ENCODE assay signal across 8 cellular contexts in genomic region chr7:87151701-87152111, GRCh38. TPM values are rescaled to one million over a fixed set of nuclear protein-coding genes. Genes with fewer than 3 reads are reported as not detected.
DNase-seq lines count a peak whose midpoint lies in the region; ATAC-seq and TF ChIP-seq lines count a peak whose summit lies in the region.

No MANE protein-coding gene starts in this region.

- peaks cover 15 to 21% of the 10 kb centered on the region in 2 experiments for H3K36me3 ChIP-seq in SK-N-SH (replicated peaks in 1 of 2; ENCODE audit: control insufficient read depth in 1 of 2, insufficient read depth in 2 of 2, low read length in 1 of 2)

- H3K27ac ChIP-seq in SK-N-SH (ENCODE audit: low read depth in 2 of 2, low read length in 1 of 2) (peak overlapping the region; percentile 96 to 99), skin epidermis (peak overlapping the region; percentile 52 to 99 (median 98))

- no peaks in the 10 kb centered on the region for H3K9me2 ChIP-seq in SK-N-SH

- peak overlapping the region; percentile 95 for H3K27ac Mint-ChIP-seq in activated CD4-positive, alpha-beta T cell treated with anti-CD3 and anti-CD28 coated beads, Interleukin-2, amount 10 ng/mL, durations not matched to agents 7 days and 5 days

- peaks cover 25% of the 10 kb centered on the region for H3F3A ChIP-seq in SK-N-SH (replicated peaks; ENCODE audit: insufficient read depth)

- H3K79me2 ChIP-seq in SK-N-SH (ENCODE audit: insufficient read depth): peaks cover 39% of the 10 kb centered on the region

- peak overlapping the region; percentile 87 for H2AFZ ChIP-seq in SK-N-SH (ENCODE audit: low read depth)

- peak overlapping the region; percentile 86 for H3K4me3 Mint-ChIP-seq in activated CD4-positive, alpha-beta T cell treated with anti-CD3 and anti-CD28 coated beads, Interleukin-2, amount 10 ng/mL, durations not matched to agents 7 days and 5 days

- ATAC-seq in HG02973 (IDR thresholded peaks at IDR 0.05; ENCODE audit: unreplicated experiment): peak; percentile 4

- DNase-seq in activated CD4-positive, alpha-beta T cell treated with anti-CD3 and anti-CD28 coated beads, Interleukin-2, amount 10 ng/mL, durations not matched to agents 7 days and 5 days: no peak
- DNase-seq in activated CD4-positive, alpha-beta T cell treated with anti-CD3 and anti-CD28 coated beads for 1 hour: no peak
- DNase-seq in SK-N-SH (no peak), foreskin fibroblast (no peak), NCI-H187 treated with DMSO at 0.1 percent for 48 hours (lab: John Stamatoyannopoulos, UW) (no peak)
- DNase-seq in activated effector memory CD4-positive, alpha-beta T cell treated with Interleukin-2 at 50 U/mL for 16 hours: no peak

- peaks cover 40% of the 10 kb centered on the region for H3K4me1 Mint-ChIP-seq in activated CD4-positive, alpha-beta T cell treated with anti-CD3 and anti-CD28 coated beads, Interleukin-2, amount 10 ng/mL, durations not matched to agents 7 days and 5 days

- no peaks in the 10 kb centered on the region for H3K9me3 ChIP-seq in SK-N-SH

- peaks cover 32% of the 10 kb centered on the region for H4K20me1 ChIP-seq in SK-N-SH (ENCODE audit: insufficient read depth)

- CTCF ChIA-PET in activated CD4-positive, alpha-beta T cell treated with anti-CD3 and anti-CD28 coated beads, Interleukin-2, amount 10 ng/mL, durations not matched to agents 7 days and 5 days (lab: Charles Lee): interaction anchor here (0.9 to 1.8 kb wide), 5 partner anchors 12 to 70 kb away, joined by 4 to 8 read pairs (median 5); partner anchors contain the start of gene TMEM243
- CTCF ChIA-PET in SK-N-SH (lab: Yijun Ruan, JAX): interaction anchor here (0.7 to 11.5 kb wide), 13 partner anchors 8 to 247 kb away, joined by 3 to 295 read pairs (median 4); partner anchors contain the start of gene ELAPOR2

- no peaks in the 10 kb centered on the region for H3K27me3 Mint-ChIP-seq in activated CD4-positive, alpha-beta T cell treated with anti-CD3 and anti-CD28 coated beads, Interleukin-2, amount 10 ng/mL, durations not matched to agents 7 days and 5 days

- POLR2A ChIA-PET in activated CD4-positive, alpha-beta T cell treated with anti-CD3 and anti-CD28 coated beads, Interleukin-2, amount 10 ng/mL, durations not matched to agents 7 days and 5 days (lab: Charles Lee): interaction anchor here (0.6 to 2.1 kb wide), 3 partner anchors 29 to 68 kb away, joined by 4 to 12 read pairs (median 5); partner anchors contain the start of gene TMEM243
- POLR2A ChIA-PET in SK-N-SH (lab: Yijun Ruan, JAX): interaction anchor here (0.6 to 3.2 kb wide), 23 partner anchors 10 to 229 kb away, joined by 3 to 22 read pairs (median 4); partner anchors contain the start of genes ELAPOR2 and TMEM243

- no peak for TF ChIP-seq EP300 in SK-N-SH (IDR thresholded peaks at IDR 0.05; ENCODE audit: borderline replicate concordance in 1 of 2, low read depth in 1 of 2, low read length in 1 of 2)

- H3K4me1 ChIP-seq in SK-N-SH (ENCODE audit: control insufficient read depth in 1 of 2, insufficient read depth in 2 of 2, low read depth in 1 of 2, low read length in 1 of 2): peaks cover 19 to 34% of the 10 kb centered on the region in 2 experiments; a peak in 3 of 4 replicates

- H3K4me3 ChIP-seq in SK-N-SH (ENCODE audit: low read depth in 2 of 2, low read length in 1 of 2) (peak overlapping the region; percentile 73 to 92), foreskin fibroblast (ENCODE audit: low read depth in 1 of 2, low read length in 2 of 2) (peak overlapping the region; percentile 84 to 95), skin epidermis (peak overlapping the region; percentile 51 to 94 (median 85))

- no peaks in the 10 kb centered on the region for H3K27me3 ChIP-seq in SK-N-SH (ENCODE audit: insufficient read depth)

- H3K9me3 Mint-ChIP-seq in activated CD4-positive, alpha-beta T cell treated with anti-CD3 and anti-CD28 coated beads, Interleukin-2, amount 10 ng/mL, durations not matched to agents 7 days and 5 days: no peaks in the 10 kb centered on the region

- TF ChIP-seq CTCF in SK-N-SH (IDR thresholded peaks at IDR 0.05) (no peak), foreskin fibroblast (IDR thresholded peaks at IDR 0.05; ENCODE audit: low read depth, low read length) (no peak)

- H3K36me3 Mint-ChIP-seq in activated CD4-positive, alpha-beta T cell treated with anti-CD3 and anti-CD28 coated beads, Interleukin-2, amount 10 ng/mL, durations not matched to agents 7 days and 5 days (ENCODE audit: low read depth): peaks cover 16% of the 10 kb centered on the region

- TF ChIP-seq RAD21 in SK-N-SH (IDR thresholded peaks at IDR 0.05; ENCODE audit: low read length): no peak

- peak overlapping the region; percentile 96 for H3K9ac ChIP-seq in SK-N-SH

- peak overlapping the region; percentile 79 for H3K4me2 ChIP-seq in SK-N-SH

- 2% methylated on average over 13 of the region's 13 CpGs for WGBS in SK-N-SH (ENCODE audit: low lambda C conversion rate)

TF ChIP-seq in SK-N-SH, 30 proteins besides CTCF, POLR2A, EP300 and RAD21:
- TF ChIP-seq FOXJ3 (CRISPR knock-in tag; IDR thresholded peaks at IDR 0.05): peak; percentile 43; the same call in 1 of the 2 replicates
- TF ChIP-seq SMC3 (IDR thresholded peaks at IDR 0.05; ENCODE audit: low read depth, low read length): no peak
- TF ChIP-seq TCF12 (IDR thresholded peaks at IDR 0.05): no peak
- TF ChIP-seq ELF1 (IDR thresholded peaks at IDR 0.05): no peak
- no peak for TF ChIP-seq EZH2phosphoT487 (IDR thresholded peaks at IDR 0.05; ENCODE audit: borderline replicate concordance, low read depth)
- no peak for TF ChIP-seq TEAD4 (IDR thresholded peaks at IDR 0.05; ENCODE audit: borderline replicate concordance, insufficient read depth)

RNA-seq across cellular contexts. Expression of gene DMTF1, which starts 0.5 kb away (rescaled TPM):
- total RNA-seq in activated CD4-positive, alpha-beta T cell treated with anti-CD3 and anti-CD28 coated beads, Interleukin-2, amount 10 ng/mL, durations not matched to agents 7 days and 5 days: 100 to 1,000 TPM; 102 to 111 TPM
- polyA plus RNA-seq in SK-N-SH (2012; rRNA removed): 108 and 177 TPM in 2 replicates
- 45.2 and 45.3 TPM in 2 replicates for polyA plus RNA-seq in SK-N-SH (2012; cell fraction: cytosol; rRNA removed)
- 428 and 844 TPM in 2 replicates for polyA plus RNA-seq in SK-N-SH (2012; cell fraction: nucleus; rRNA removed)
